Comparison of ENCODE assay signal across 24 cellular contexts in genomic region chr2:239895116-239895515, GRCh38.
"Had no signal": no experiment of that assay in that cellular context is flagged by ENCODE, and none has a peak within 500 bp of the region (broad histone marks: within the 10 kb centered on the region; RNA-seq: fewer than 3 reads in every experiment).

No MANE protein-coding gene starts in this region.

- H3K4me3 ChIP-seq: adrenal gland, ascending aorta, esophagus squamous epithelium, heart left ventricle, pancreas, right lobe of liver, skin epidermis, thoracic aorta had no signal

- ATAC-seq: activated T-helper 17 cell treated with anti-CD3 and anti-CD28 coated beads, Interleukin-2, amount 50 U/mL, for 72 hours; heart left ventricle; left cardiac atrium; natural killer cell treated with Interleukin-12 subunit alpha and Interleukin-12 subunit beta and Interleukin-15 and Interleukin-18, amount 100 ng/mL, for 72 hours; stimulated activated effector memory CD8-positive, alpha-beta T cell treated with anti-CD3 and anti-CD28 coated beads, Interleukin-12 subunit alpha, Interleukin-12 subunit beta, amount 100 ng/mL, for 72 hours had no signal

- H3K4me1 ChIP-seq: adrenal gland, ascending aorta, esophagus squamous epithelium, pancreas, right lobe of liver had no signal

- H3K9me3 ChIP-seq: adrenal gland, ascending aorta, esophagus squamous epithelium, heart left ventricle, neutrophil, pancreas, right lobe of liver, thoracic aorta had no signal

- H3K4me3 Mint-ChIP-seq: activated B cell treated with CpG ODN at 0.5 μM for 24 hours; activated naive CD8-positive, alpha-beta T cell; activated T-helper 17 cell treated with anti-CD3 and anti-CD28 coated beads, Interleukin-2, amount 50 U/mL, for 72 hours; endodermal cell; natural killer cell treated with Interleukin-12 subunit alpha and Interleukin-12 subunit beta and Interleukin-15 and Interleukin-18, amount 100 ng/mL, for 72 hours; stimulated activated effector memory CD8-positive, alpha-beta T cell treated with anti-CD3 and anti-CD28 coated beads, Interleukin-12 subunit alpha, Interleukin-12 subunit beta, amount 100 ng/mL, for 72 hours; T-helper 1 cell treated with Interleukin-12 subunit alpha and Interleukin-12 subunit beta and Interleukin-4 antibody, amounts not matched to agents 30 μg/mL and 1 μg/mL, for 36 hours; type B pancreatic cell had no signal

- H3K27me3 ChIP-seq: adrenal gland, ascending aorta, brain microvascular endothelial cell, pancreas, right lobe of liver had no signal

- DNase-seq: activated B cell treated with CpG ODN at 0.5 μM for 24 hours; activated CD4-positive, alpha-beta T cell treated with anti-CD3 and anti-CD28 coated beads for 4 hours; activated CD4-positive, alpha-beta T cell treated with anti-CD3 and anti-CD28 coated beads, Interleukin-2, amount 50 U/mL, for 48 hours; adrenal gland; brain microvascular endothelial cell; central memory CD4-positive, alpha-beta T cell; endodermal cell; esophagus squamous epithelium; left cardiac atrium; stimulated activated CD4-positive, alpha-beta T cell treated with anti-CD3 and anti-CD28 coated beads, Interleukin-2, amount 100 ng/mL, for 24 hours; T1000 had no signal

- H3K27ac Mint-ChIP-seq: activated B cell treated with CpG ODN at 0.5 μM for 24 hours; activated naive CD8-positive, alpha-beta T cell; activated T-helper 17 cell treated with anti-CD3 and anti-CD28 coated beads, Interleukin-2, amount 50 U/mL, for 72 hours; endodermal cell; natural killer cell treated with Interleukin-12 subunit alpha and Interleukin-12 subunit beta and Interleukin-15 and Interleukin-18, amount 100 ng/mL, for 72 hours; stimulated activated effector memory CD8-positive, alpha-beta T cell treated with anti-CD3 and anti-CD28 coated beads, Interleukin-12 subunit alpha, Interleukin-12 subunit beta, amount 100 ng/mL, for 72 hours; T-helper 1 cell treated with Interleukin-12 subunit alpha and Interleukin-12 subunit beta and Interleukin-4 antibody, amounts not matched to agents 30 μg/mL and 1 μg/mL, for 36 hours; type B pancreatic cell had no signal

- H3K36me3 ChIP-seq: adrenal gland, ascending aorta, brain microvascular endothelial cell, esophagus squamous epithelium, heart left ventricle, neutrophil, pancreas, right lobe of liver, thoracic aorta had no signal

- H3K36me3 Mint-ChIP-seq: natural killer cell treated with Interleukin-12 subunit alpha and Interleukin-12 subunit beta and Interleukin-15 and Interleukin-18, amount 100 ng/mL, for 72 hours; stimulated activated effector memory CD8-positive, alpha-beta T cell treated with anti-CD3 and anti-CD28 coated beads, Interleukin-12 subunit alpha, Interleukin-12 subunit beta, amount 100 ng/mL, for 72 hours; type B pancreatic cell had no signal

- H3K9me3 Mint-ChIP-seq: activated B cell treated with CpG ODN at 0.5 μM for 24 hours; activated T-helper 17 cell treated with anti-CD3 and anti-CD28 coated beads, Interleukin-2, amount 50 U/mL, for 72 hours; endodermal cell; natural killer cell treated with Interleukin-12 subunit alpha and Interleukin-12 subunit beta and Interleukin-15 and Interleukin-18, amount 100 ng/mL, for 72 hours; stimulated activated effector memory CD8-positive, alpha-beta T cell treated with anti-CD3 and anti-CD28 coated beads, Interleukin-12 subunit alpha, Interleukin-12 subunit beta, amount 100 ng/mL, for 72 hours; T-helper 1 cell treated with Interleukin-12 subunit alpha and Interleukin-12 subunit beta and Interleukin-4 antibody, amounts not matched to agents 30 μg/mL and 1 μg/mL, for 36 hours; type B pancreatic cell had no signal
